1 cellular context compared by ENCODE assay signal in genomic region chr14:65103150-65103760, GRCh38.
TF ChIP-seq lines count a peak whose summit lies in the region.

No MANE protein-coding gene starts in this region.

TF ChIP-seq in HEK293, 187 proteins besides CTCF, POLR2A, EP300 and RAD21 (continued from another document):
- no peak for TF ChIP-seq ZNF530 (tag by site-specific recombination; IDR thresholded peaks at IDR 0.05; ENCODE audit: low read depth)
- TF ChIP-seq ZNF677 (tag by site-specific recombination; IDR thresholded peaks at IDR 0.05): no peak
- TF ChIP-seq ZNF394 (tag by site-specific recombination; IDR thresholded peaks at IDR 0.05; ENCODE audit: borderline replicate concordance): peak; percentile 54; the same call in 1 of the 2 replicates
- no peak for TF ChIP-seq ZNF621 (tag by site-specific recombination; IDR thresholded peaks at IDR 0.05)
- no peak for TF ChIP-seq ZNF558 (tag by site-specific recombination; IDR thresholded peaks at IDR 0.05)
- peak; percentile 77 for TF ChIP-seq ZSCAN4 (tag by site-specific recombination; IDR thresholded peaks at IDR 0.05)
- TF ChIP-seq ZNF175 (tag by site-specific recombination; IDR thresholded peaks at IDR 0.05): no peak
- TF ChIP-seq ZFHX2 (tag by site-specific recombination; conservative IDR thresholded peaks at IDR 0.05): no peak
- peak; percentile 28; the same call in 1 of the 2 replicates for TF ChIP-seq ZBTB17 (tag by site-specific recombination; IDR thresholded peaks at IDR 0.05)
- peak; percentile 73; the same call in 1 of the 2 replicates for TF ChIP-seq TRIM28 (IDR thresholded peaks at IDR 0.05; ENCODE audit: borderline replicate concordance, low read length)
- no peak for TF ChIP-seq KLF16 (tag by site-specific recombination; IDR thresholded peaks at IDR 0.05)
- TF ChIP-seq ZNF24 (tag by site-specific recombination; IDR thresholded peaks at IDR 0.05): no peak
- TF ChIP-seq ZNF202 (tag by site-specific recombination; IDR thresholded peaks at IDR 0.05; ENCODE audit: borderline replicate concordance): no peak
- TF ChIP-seq ZNF48 (tag by site-specific recombination; IDR thresholded peaks at IDR 0.05): no peak
- TF ChIP-seq ZNF747 (tag by site-specific recombination; IDR thresholded peaks at IDR 0.05): no peak
- no peak for TF ChIP-seq TCF7L2 (IDR thresholded peaks at IDR 0.05; ENCODE audit: borderline replicate concordance, low read depth, low read length)
- TF ChIP-seq ZNF704 (tag by site-specific recombination; IDR thresholded peaks at IDR 0.05): no peak
- TF ChIP-seq MYNN (tag by site-specific recombination; IDR thresholded peaks at IDR 0.05; ENCODE audit: borderline replicate concordance): no peak
- 0 out of 2 replicates have a peak, but pooled peaks have one; percentile 10 for TF ChIP-seq ZXDB (tag by site-specific recombination; IDR thresholded peaks at IDR 0.05)
- no peak for TF ChIP-seq ZNF133 (tag by site-specific recombination; IDR thresholded peaks at IDR 0.05)
- 0 out of 2 replicates have a peak, but pooled peaks have one; percentile 2 for TF ChIP-seq ZNF623 (tag by site-specific recombination; IDR thresholded peaks at IDR 0.05)
- TF ChIP-seq ZNF184 (tag by site-specific recombination; IDR thresholded peaks at IDR 0.05): no peak
- 0 out of 2 replicates have a peak, but pooled peaks have one; percentile 35 for TF ChIP-seq YY1 (tag by site-specific recombination; IDR thresholded peaks at IDR 0.05)
- no peak for TF ChIP-seq HOXC10 (CRISPR knock-in tag; IDR thresholded peaks at IDR 0.05)
